8 cellular contexts compared by ENCODE assay signal in the genomic region with DNA sequence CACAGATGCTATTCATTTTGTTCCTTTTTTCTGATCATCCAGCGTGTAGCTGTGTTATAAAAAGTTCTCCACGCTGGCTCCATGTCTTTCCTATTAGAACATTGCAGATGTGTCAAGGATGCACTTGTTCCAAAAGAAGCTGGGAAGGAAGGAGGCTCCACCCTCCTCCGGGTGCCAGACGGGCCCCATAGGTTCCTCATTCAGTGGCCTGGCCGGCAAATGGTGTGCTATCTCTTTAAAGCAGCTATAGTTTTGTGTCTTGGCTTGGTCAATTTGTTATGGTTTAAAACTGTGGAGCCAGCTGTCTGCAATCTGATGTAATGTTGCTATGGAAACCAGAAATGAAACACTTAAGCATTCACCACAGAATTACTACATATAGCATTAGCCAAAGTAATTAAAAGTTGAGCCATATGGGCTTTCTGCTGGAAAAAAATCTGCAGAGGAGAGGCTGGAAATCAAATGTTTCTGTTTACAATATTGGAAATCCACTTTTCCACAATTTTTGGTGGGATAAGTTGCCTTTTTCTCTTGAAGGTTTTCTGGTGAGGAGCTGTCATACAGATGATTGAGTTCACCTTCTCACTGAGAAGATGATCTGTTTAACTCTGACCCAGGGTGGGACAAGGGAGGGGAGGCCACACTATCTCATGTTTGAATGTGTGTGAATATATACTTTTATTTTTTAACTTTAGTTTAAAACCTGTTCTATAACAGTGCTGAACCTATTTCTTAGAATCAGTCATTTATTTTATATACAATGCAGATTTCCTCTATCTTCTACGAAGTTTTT.
DNase-seq lines count a peak whose midpoint lies in the region; ATAC-seq, FAIRE-seq and TF ChIP-seq lines count a peak whose summit lies in the region.

No MANE protein-coding gene starts in this region.

- peaks cover 17 to 59% (median 48%) of the 10 kb centered on the region in 3 donors for H3K27me3 Mint-ChIP-seq in naive B cell
- peaks cover 14% of the 10 kb centered on the region for H3K27me3 Mint-ChIP-seq in activated CD4-positive, alpha-beta T cell treated with anti-CD3 and anti-CD28 coated beads, Interleukin-2, amount 10 ng/mL, durations not matched to agents 24 days and 14 days

- no peak overlapping the region for H3K4me2 ChIP-seq in endothelial cell of umbilical vein (ENCODE audit: insufficient read depth, low read length)

- H3K9me3 ChIP-seq in endothelial cell of umbilical vein (replicated peaks; ENCODE audit: control insufficient read depth, insufficient read depth, low read length): no peaks in the 10 kb centered on the region

- POLR2A ChIA-PET in endothelial cell of umbilical vein (lab: Charles Lee): no interaction called here

- H3K27ac ChIP-seq in endothelial cell of umbilical vein (ENCODE audit: insufficient read depth, low read depth, low read length): no peak overlapping the region

- TF ChIP-seq CTCF in endothelial cell of umbilical vein (IDR thresholded peaks at IDR 0.05; ENCODE audit: extremely low read depth in 1 of 2, insufficient read depth in 1 of 2, low read depth in 1 of 2, low read length in 2 of 2): no peak

- H3K4me1 ChIP-seq in endothelial cell of umbilical vein (ENCODE audit: control insufficient read depth, extremely low read depth, insufficient read depth, low read length): peaks cover 22% of the 10 kb centered on the region

- no peak for TF ChIP-seq POLR2A in endothelial cell of umbilical vein (IDR thresholded peaks at IDR 0.05; ENCODE audit: low read depth, low read length)

- no peak overlapping the region for H3K4me3 Mint-ChIP-seq in naive B cell
- no peak overlapping the region for H3K4me3 Mint-ChIP-seq in activated CD4-positive, alpha-beta T cell treated with anti-CD3 and anti-CD28 coated beads, Interleukin-2, amount 10 ng/mL, durations not matched to agents 24 days and 14 days

- no TSS peak for BruUV-seq in endothelial cell of umbilical vein (replicated peaks; lab: Mats Ljungman, UMichigan)

- H3K36me3 ChIP-seq in endothelial cell of umbilical vein (ENCODE audit: control insufficient read depth in 2 of 2, extremely low read depth in 1 of 2, insufficient read depth in 2 of 2, low read length in 2 of 2): peaks cover 3 to 4% of the 10 kb centered on the region in 2 experiments

- peaks cover 0 to 2% (median 0%) of the 10 kb centered on the region in 7 donors for H3K9me3 Mint-ChIP-seq in naive B cell
- no peaks in the 10 kb centered on the region for H3K9me3 Mint-ChIP-seq in activated CD4-positive, alpha-beta T cell treated with anti-CD3 and anti-CD28 coated beads, Interleukin-2, amount 10 ng/mL, durations not matched to agents 24 days and 14 days

- CTCF ChIA-PET in endothelial cell of umbilical vein (lab: Charles Lee): interaction anchor here (1.1 to 1.5 kb wide), 4 partner anchors 9 to 333 kb away, joined by 3 to 5 read pairs (median 4); no protein-coding TSS in a partner anchor

- intact Hi-C loops in endothelial cell of umbilical vein (cut with micrococcal nuclease): loop anchor here (2.0 kb wide), 1 partner anchor 15 kb away; no protein-coding TSS in a partner anchor
- intact Hi-C loops in activated CD4-positive, alpha-beta T cell treated with anti-CD3 and anti-CD28 coated beads, Interleukin-2, amount 10 ng/mL, durations not matched to agents 24 days and 14 days (cut with micrococcal nuclease): no loop called here

- peak; percentile 50 for FAIRE-seq in endothelial cell of umbilical vein (lab: Jason Lieb, UNC)

- dilution Hi-C loops in endothelial cell of umbilical vein (cut with MboI; ENCODE audit: extremely low pct_ligation_motif_present, low sequenced_read_pairs): no loop called here

- no peak overlapping the region for H2AFZ ChIP-seq in endothelial cell of umbilical vein (ENCODE audit: low read depth, low read length)

- H3K79me2 ChIP-seq in endothelial cell of umbilical vein (ENCODE audit: control insufficient read depth, insufficient read depth, low read length): peaks cover 68% of the 10 kb centered on the region

- H3K9me1 ChIP-seq in endothelial cell of umbilical vein (replicated peaks; ENCODE audit: control insufficient read depth, extremely low read depth, insufficient read depth, low read length): no peaks in the 10 kb centered on the region

- H3K27me3 ChIP-seq in endothelial cell of umbilical vein (ENCODE audit: control insufficient read depth in 2 of 2, insufficient read depth in 2 of 2, low read length in 2 of 2): no peaks in the 10 kb centered on the region

- H3K4me3 ChIP-seq in endothelial cell of umbilical vein (replicated peaks in 1 of 3; ENCODE audit: insufficient read depth in 1 of 3, low read depth in 1 of 3, low read length in 3 of 3): no peak overlapping the region

- no peaks in the 10 kb centered on the region for H3K36me3 Mint-ChIP-seq in naive B cell
- H3K36me3 Mint-ChIP-seq in activated CD4-positive, alpha-beta T cell treated with anti-CD3 and anti-CD28 coated beads, Interleukin-2, amount 10 ng/mL, durations not matched to agents 24 days and 14 days (ENCODE audit: low read depth): no peaks in the 10 kb centered on the region

- no peak overlapping the region for H3K9ac ChIP-seq in endothelial cell of umbilical vein (replicated peaks; ENCODE audit: extremely low read depth, insufficient read depth, low read length)

- no peak overlapping the region for H3K27ac Mint-ChIP-seq in naive B cell
- H3K27ac Mint-ChIP-seq in activated CD4-positive, alpha-beta T cell treated with anti-CD3 and anti-CD28 coated beads, Interleukin-2, amount 10 ng/mL, durations not matched to agents 24 days and 14 days: no peak overlapping the region

- peak; percentile 91 for DNase-seq in OCI-M1 (lab: John Stamatoyannopoulos, UW)
- DNase-seq in endothelial cell of umbilical vein (ENCODE audit: low read depth, low spot score): peak; percentile 79
- DNase-seq in naive B cell: peak; percentile 2
- DNase-seq in activated CD4-positive, alpha-beta T cell treated with anti-CD3 and anti-CD28 coated beads, Interleukin-2, amount 10 ng/mL, durations not matched to agents 24 days and 14 days: no peak
- DNase-seq in KG1 (lab: John Stamatoyannopoulos, UW): no peak

- H4K20me1 ChIP-seq in endothelial cell of umbilical vein (replicated peaks; ENCODE audit: control insufficient read depth, extremely low read depth, insufficient read depth, low read length): no peaks in the 10 kb centered on the region

- no peaks in the 10 kb centered on the region for H3K4me1 Mint-ChIP-seq in naive B cell
- no peaks in the 10 kb centered on the region for H3K4me1 Mint-ChIP-seq in activated CD4-positive, alpha-beta T cell treated with anti-CD3 and anti-CD28 coated beads, Interleukin-2, amount 10 ng/mL, durations not matched to agents 24 days and 14 days

- peak; percentile 85 for ATAC-seq in GM18909 (IDR thresholded peaks at IDR 0.05; ENCODE audit: poor library complexity, unreplicated experiment)
- peak; percentile 77 for ATAC-seq in HG03108 (IDR thresholded peaks at IDR 0.05; ENCODE audit: unreplicated experiment)
- peak; percentile 35 to 61 for ATAC-seq in naive B cell (ENCODE audit: low read depth in 2 of 2)
- ATAC-seq in HG03097 (IDR thresholded peaks at IDR 0.05; ENCODE audit: low FRiP score, unreplicated experiment): no peak

TF ChIP-seq in endothelial cell of umbilical vein, 7 proteins besides CTCF, POLR2A, EP300 and RAD21:
- TF ChIP-seq FOS (IDR thresholded peaks at IDR 0.05; ENCODE audit: borderline replicate concordance, insufficient read depth, low read length) (no peak), GATA2 (IDR thresholded peaks at IDR 0.05; ENCODE audit: insufficient read depth, insufficient read length, low read depth, low read length) (no peak), MYC (IDR thresholded peaks at IDR 0.05; ENCODE audit: low read depth, low read length) (no peak), JUN (IDR thresholded peaks at IDR 0.05; ENCODE audit: borderline replicate concordance, insufficient read depth, insufficient read length, low read depth) (no peak), EZH2 (IDR thresholded peaks at IDR 0.05; ENCODE audit: borderline replicate concordance, low read depth, low read length, severe bottlenecking) (no peak), POLR2AphosphoS5 (IDR thresholded peaks at IDR 0.05; ENCODE audit: insufficient read depth, low read depth, low read length) (no peak)
- TF ChIP-seq, protein P1, sequence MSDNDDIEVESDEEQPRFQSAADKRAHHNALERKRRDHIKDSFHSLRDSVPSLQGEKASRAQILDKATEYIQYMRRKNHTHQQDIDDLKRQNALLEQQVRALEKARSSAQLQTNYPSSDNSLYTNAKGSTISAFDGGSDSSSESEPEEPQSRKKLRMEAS (IDR thresholded peaks at IDR 0.05; ENCODE audit: insufficient read depth, insufficient read length): no peak
TF ChIP-seq in endothelial cell of umbilical vein: peak in this region for 0.

Comparison
In these comparisons a context has a peak if more than half of its experiments do, and no peak if none do; other contexts are left out.
1. DNase-seq: peak in OCI-M1 (single experiment), endothelial cell of umbilical vein (single experiment) and naive B cell (single experiment); none in activated CD4-positive, alpha-beta T cell treated with anti-CD3 and anti-CD28 coated beads, Interleukin-2, amount 10 ng/mL, durations not matched to agents 24 days and 14 days (single experiment) and KG1 (single experiment).